ENCODE assay signal across 8 cellular contexts in genomic region chr3:23809294-23809693, GRCh38. TPM values are rescaled to one million over a fixed set of nuclear protein-coding genes. Genes with fewer than 3 reads are reported as not detected.
DNase-seq lines count a peak whose midpoint lies in the region; ATAC-seq and TF ChIP-seq lines count a peak whose summit lies in the region.

No MANE protein-coding gene starts in this region.

- POLR2A ChIA-PET in A673 (lab: Charles Lee; ENCODE audit: low non-redundant PET) = no interaction called here
- POLR2A ChIA-PET in activated CD4-positive, alpha-beta memory T cell treated with anti-CD3 and anti-CD28 coated beads, Interleukin-2, amount 10 ng/mL, durations not matched to agents 7 days and 5 days (lab: Charles Lee) = interaction anchor here (1.2 to 6.1 kb wide), 2 partner anchors 108 to 110 kb away, joined by 5 to 64 read pairs; partner anchors contain the start of genes NKIRAS1 and RPL15

- BruUV-seq in A673 (replicated peaks; lab: Mats Ljungman, UMichigan) = no TSS peak

- intact Hi-C loops in A673 (cut with micrococcal nuclease; ENCODE audit: unreplicated experiment) = no loop called here

- H3K4me3 ChIP-seq in A673 (ENCODE audit: low read depth, low read length, poor library complexity, severe bottlenecking) = peak overlapping the region; percentile 63

- no peak overlapping the region for H3K27ac ChIP-seq in A673 (ENCODE audit: low read depth, low read length, poor library complexity, severe bottlenecking)

- peaks cover 60% of the 10 kb centered on the region for H3K4me1 Mint-ChIP-seq in activated CD4-positive, alpha-beta memory T cell treated with anti-CD3 and anti-CD28 coated beads, Interleukin-2, amount 10 ng/mL, durations not matched to agents 7 days and 5 days
- peaks cover 42% of the 10 kb centered on the region for H3K4me1 Mint-ChIP-seq in memory B cell

- H3K4me3 Mint-ChIP-seq in activated CD4-positive, alpha-beta memory T cell treated with anti-CD3 and anti-CD28 coated beads, Interleukin-2, amount 10 ng/mL, durations not matched to agents 7 days and 5 days = peak overlapping the region; percentile 95
- H3K4me3 Mint-ChIP-seq in memory B cell = peak overlapping the region; percentile 98

- peaks cover 50% of the 10 kb centered on the region for H3K36me3 Mint-ChIP-seq in activated CD4-positive, alpha-beta memory T cell treated with anti-CD3 and anti-CD28 coated beads, Interleukin-2, amount 10 ng/mL, durations not matched to agents 7 days and 5 days (ENCODE audit: low read depth)
- peaks cover 5% of the 10 kb centered on the region for H3K36me3 Mint-ChIP-seq in memory B cell

- no peaks in the 10 kb centered on the region for H3K9me3 ChIP-seq in A673 (ENCODE audit: low read depth, low read length, poor library complexity, severe bottlenecking)

- H3K4me1 ChIP-seq in A673 (ENCODE audit: insufficient read depth, low read length, poor library complexity, severe bottlenecking) = peaks cover 27% of the 10 kb centered on the region

- no peaks in the 10 kb centered on the region for H3K9me3 Mint-ChIP-seq in activated CD4-positive, alpha-beta memory T cell treated with anti-CD3 and anti-CD28 coated beads, Interleukin-2, amount 10 ng/mL, durations not matched to agents 7 days and 5 days
- H3K9me3 Mint-ChIP-seq in memory B cell = no peaks in the 10 kb centered on the region

- H3K27ac Mint-ChIP-seq in activated CD4-positive, alpha-beta memory T cell treated with anti-CD3 and anti-CD28 coated beads, Interleukin-2, amount 10 ng/mL, durations not matched to agents 7 days and 5 days = no peak overlapping the region
- H3K27ac Mint-ChIP-seq in memory B cell = peak overlapping the region; percentile 96

- no peak for DNase-seq in A673 (ENCODE audit: low spot score)
- no peak for DNase-seq in activated CD4-positive, alpha-beta memory T cell treated with anti-CD3 and anti-CD28 coated beads, Interleukin-2, amount 10 ng/mL, durations not matched to agents 7 days and 5 days
- no peak for DNase-seq in memory B cell (ENCODE audit: low spot score in 2 of 2)
- DNase-seq in SHP77 (lab: John Stamatoyannopoulos, UW) = no peak
- no peak for DNase-seq in NCI-H1105 treated with DMSO at 0.1 percent for 48 hours (lab: John Stamatoyannopoulos, UW)

- ATAC-seq in GM18517 (IDR thresholded peaks at IDR 0.05; ENCODE audit: unreplicated experiment) = peak; percentile 21
- no peak for ATAC-seq in memory B cell (ENCODE audit: low read depth)
- no peak for ATAC-seq in HG02885 (IDR thresholded peaks at IDR 0.05; ENCODE audit: poor library complexity, unreplicated experiment)
- no peak for ATAC-seq in GM19397 (IDR thresholded peaks at IDR 0.05; ENCODE audit: unreplicated experiment)

- no peak for TF ChIP-seq CTCF in A673 (conservative IDR thresholded peaks at IDR 0.05; ENCODE audit: low read depth, low read length)

- peaks cover 8% of the 10 kb centered on the region for H3K27me3 Mint-ChIP-seq in activated CD4-positive, alpha-beta memory T cell treated with anti-CD3 and anti-CD28 coated beads, Interleukin-2, amount 10 ng/mL, durations not matched to agents 7 days and 5 days
- no peaks in the 10 kb centered on the region for H3K27me3 Mint-ChIP-seq in memory B cell

- CTCF ChIA-PET in A673 (lab: Charles Lee) = no interaction called here
- CTCF ChIA-PET in activated CD4-positive, alpha-beta memory T cell treated with anti-CD3 and anti-CD28 coated beads, Interleukin-2, amount 10 ng/mL, durations not matched to agents 7 days and 5 days (lab: Charles Lee) = no interaction called here

- H3K36me3 ChIP-seq in A673 (ENCODE audit: insufficient read depth, low read length, poor library complexity, severe bottlenecking) = peaks cover 25% of the 10 kb centered on the region

- no peaks in the 10 kb centered on the region for H3K27me3 ChIP-seq in A673 (replicated peaks; ENCODE audit: insufficient read depth, low read depth, low read length, poor library complexity)

RNA-seq across cellular contexts. Expression of gene UBE2E1, which starts 3.5 kb away (rescaled TPM):
- total RNA-seq in A673 (2021) = 144 and 152 TPM in 2 replicates
- total RNA-seq in activated CD4-positive, alpha-beta memory T cell treated with anti-CD3 and anti-CD28 coated beads, Interleukin-2, amount 10 ng/mL, durations not matched to agents 7 days and 5 days = 10 to 100 TPM; 64.0 to 72.8 TPM
